Comparison of ENCODE assay signal across 29 cellular contexts in the genomic region with DNA sequence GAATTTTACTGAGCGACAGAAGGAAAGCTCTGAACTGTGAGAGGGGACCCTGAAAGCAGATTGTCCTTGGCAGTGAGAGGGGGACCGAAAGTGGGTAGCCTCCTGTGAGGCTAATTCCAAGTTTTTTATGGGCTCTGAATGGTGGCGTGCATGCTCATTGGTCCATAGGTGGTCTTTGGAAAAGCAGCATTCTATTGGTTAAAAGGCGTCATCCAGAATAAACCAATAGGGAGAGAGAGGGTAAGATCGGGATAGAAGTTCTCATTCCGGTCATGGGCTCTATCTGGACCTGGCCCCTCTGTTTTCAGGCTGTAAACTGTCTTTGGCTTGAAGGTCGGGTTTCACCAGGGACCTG.
"Had no signal": no experiment of that assay in that cellular context is flagged by ENCODE, and none has a peak within 500 bp of the region (broad histone marks: within the 10 kb centered on the region; RNA-seq: fewer than 3 reads in every experiment).

No MANE protein-coding gene starts in this region.

- H3K27ac ChIP-seq: brain microvascular endothelial cell, coronary artery, dorsolateral prefrontal cortex, gastrocnemius medialis, hepatocyte, left ventricle myocardium inferior, neutrophil, ovary, skin epidermis, upper lobe of left lung, vagina had no signal

- H3K27me3 ChIP-seq: brain microvascular endothelial cell, gastrocnemius medialis, hepatocyte, neutrophil, ovary, upper lobe of left lung, vagina had no signal

- H3K4me3 ChIP-seq: coronary artery, dorsolateral prefrontal cortex, gastrocnemius medialis, hepatocyte, left ventricle myocardium inferior, lung, mucosa of descending colon, ovary, skin epidermis, upper lobe of left lung, vagina had no signal

- H3K79me2 ChIP-seq: hepatocyte had no signal

- FAIRE-seq: astrocyte had no signal

- H3K9me3 ChIP-seq: gastrocnemius medialis, mucosa of descending colon, neutrophil, ovary, vagina had no signal

- H3K4me1 ChIP-seq: gastrocnemius medialis, left ventricle myocardium inferior, upper lobe of left lung, vagina had no signal

- H3K4me2 ChIP-seq: hepatocyte had no signal

- H2AFZ ChIP-seq: hepatocyte had no signal

- DNase-seq: activated CD4-positive, alpha-beta memory T cell treated with anti-CD3 and anti-CD28 coated beads for 36 hours; activated CD4-positive, alpha-beta T cell treated with anti-CD3 and anti-CD28 coated beads for 4 hours; activated CD8-positive, alpha-beta memory T cell treated with anti-CD3 and anti-CD28 coated beads, Interleukin-2, amount 50 U/mL, for 4 hours; activated effector memory CD4-positive, alpha-beta T cell treated with anti-CD3 and anti-CD28 coated beads, Interleukin-2, amount 50 U/mL, for 16 hours; activated naive CD4-positive, alpha-beta T cell treated with anti-CD3 and anti-CD28 coated beads, Interleukin-2, amount 10 ng/mL, durations not matched to agents 7 days and 5 days; activated T-cell treated with anti-CD3 and anti-CD28 coated beads, Interleukin-2, amount 50 U/mL, for 1 hour; amniotic stem cell; brain microvascular endothelial cell; effector memory CD8-positive, alpha-beta T cell; erythroblast; gastrocnemius medialis; islet precursor cell; left ventricle myocardium inferior; retina; stimulated activated CD4-positive, alpha-beta T cell treated with anti-CD3 and anti-CD28 coated beads, Interleukin-12 subunit alpha, Interleukin-12 subunit beta, amount 100 ng/mL, for 4 hours; stimulated activated CD4-positive, alpha-beta T cell treated with anti-CD3 and anti-CD28 coated beads, Interleukin-4, amount 100 ng/mL, for 24 hours had no signal

- H3K36me3 ChIP-seq: brain microvascular endothelial cell, gastrocnemius medialis, left ventricle myocardium inferior, neutrophil, ovary, upper lobe of left lung, vagina had no signal

- ATAC-seq: effector memory CD8-positive, alpha-beta T cell; gastrocnemius medialis; mucosa of descending colon; sciatic nerve; stimulated activated effector memory CD8-positive, alpha-beta T cell treated with anti-CD3 and anti-CD28 coated beads, Interleukin-12 subunit alpha, Interleukin-12 subunit beta, amount 100 ng/mL, for 72 hours had no signal
